Comparison of ENCODE assay signal across 15 cellular contexts in genomic region chr11:89436071-89436470, GRCh38. TPM values are rescaled to one million over a fixed set of nuclear protein-coding genes. Genes with fewer than 3 reads are reported as not detected.
A peak's percentile ranks its signal among the peaks of the same experiment; 100 is the strongest.
DNase-seq lines count a peak whose midpoint lies in the region; ATAC-seq and TF ChIP-seq lines count a peak whose summit lies in the region.
"Had no signal": no experiment of that assay in that cellular context is flagged by ENCODE, and none has a peak within 500 bp of the region (broad histone marks: within the 10 kb centered on the region; RNA-seq: fewer than 3 reads in every experiment).

No MANE protein-coding gene starts in this region.

- no peak overlapping the region for H3K4me3 ChIP-seq in HFF-Myc (replicated peaks; ENCODE audit: low read depth, low read length)
- H3K4me3 ChIP-seq in brain microvascular endothelial cell (ENCODE audit: low read depth, low read length), result no peak overlapping the region
- H3K4me3 ChIP-seq in neuronal stem cell (ENCODE audit: low read length in 2 of 2), result no peak overlapping the region
- H3K4me3 ChIP-seq: BLaER1 treated with 17β-estradiol and CSF1 and Interleukin-3, amounts not matched to agents 10 nM and 100 nM; spleen had no signal

- no peaks in the 10 kb centered on the region for H3K36me3 Mint-ChIP-seq in stimulated activated memory B cell treated with anti-CD40 and anti-IgM and Interleukin-4, amounts not matched to agents 10 μg/mL and 1 μg/mL and 100 μg/mL, for 72 hours

- in situ Hi-C loops in brain microvascular endothelial cell (cut with HindIII; ENCODE audit: low pct_ligation_motif_present, low sequenced_read_pairs), result no loop called here

- no peak overlapping the region for H3K14ac ChIP-seq in neuronal stem cell (ENCODE audit: low read length)

- ATAC-seq in stimulated activated memory B cell treated with anti-CD40 and anti-IgM and Interleukin-4, amounts not matched to agents 10 μg/mL and 1 μg/mL and 100 μg/mL, for 72 hours, result no peak

- no CpG with 5 or more reads among the region's 3 CpGs for WGBS in neuronal stem cell (ENCODE audit: extremely low coverage in 2 of 2, insufficient read length in 2 of 2, insufficient replicate concordance in 1 of 2), 2 donors

- H3K27me3 ChIP-seq in brain microvascular endothelial cell (replicated peaks) (no peaks in the 10 kb centered on the region), neuronal stem cell (ENCODE audit: control insufficient read depth in 3 of 3, insufficient read depth in 3 of 3, low read depth in 1 of 3, low read length in 3 of 3) (no peaks in the 10 kb centered on the region)
- H3K27me3 ChIP-seq: BLaER1 treated with 17β-estradiol and CSF1 and Interleukin-3, amounts not matched to agents 10 nM and 100 nM; spleen had no signal

- no peak overlapping the region for H2BK15ac ChIP-seq in neuronal stem cell (ENCODE audit: low read length)

- H3K23ac ChIP-seq in neuronal stem cell (ENCODE audit: low read depth, low read length, poor library complexity), result no peak overlapping the region

- no peak overlapping the region for H2BK120ac ChIP-seq in neuronal stem cell (ENCODE audit: low read depth, low read length)

- no peak overlapping the region for H3K4me2 ChIP-seq in neuronal stem cell (ENCODE audit: insufficient read depth, low read length, poor library complexity, severe bottlenecking)
- H3K4me2 ChIP-seq: BLaER1 treated with 17β-estradiol and CSF1 and Interleukin-3, amounts not matched to agents 10 nM and 100 nM had no signal

- H3K4ac ChIP-seq in neuronal stem cell (ENCODE audit: low read length), result no peak overlapping the region

- no peak overlapping the region for H2AK5ac ChIP-seq in neuronal stem cell (ENCODE audit: low read depth, low read length)

- H3K9ac ChIP-seq in neuronal stem cell (ENCODE audit: low read depth, low read length, poor library complexity), result no peak overlapping the region
- H3K9ac ChIP-seq: BLaER1 treated with 17β-estradiol and CSF1 and Interleukin-3, amounts not matched to agents 10 nM and 100 nM had no signal

- no peak overlapping the region for H4K8ac ChIP-seq in neuronal stem cell (ENCODE audit: low read depth, low read length)

- H3K18ac ChIP-seq in neuronal stem cell (ENCODE audit: low read length), result no peak overlapping the region

- no peaks in the 10 kb centered on the region for H3K4me1 Mint-ChIP-seq in stimulated activated memory B cell treated with anti-CD40 and anti-IgM and Interleukin-4, amounts not matched to agents 10 μg/mL and 1 μg/mL and 100 μg/mL, for 72 hours

- peak; percentile 0 for DNase-seq in A172 (ENCODE audit: low spot score)
- DNase-seq in HFF-Myc (ENCODE audit: extremely low read depth, low read depth), result peak; percentile 3
- peak; percentile 15 for DNase-seq in brain microvascular endothelial cell
- peak; percentile 43 for DNase-seq in kidney tubule cell (ENCODE audit: low spot score)
- no peak for DNase-seq in NCI-H345 treated with DMSO at 0.1 percent for 48 hours (lab: John Stamatoyannopoulos, UW; ENCODE audit: unreplicated experiment)
- no peak for DNase-seq in NCI-H526 (lab: John Stamatoyannopoulos, UW)
- no peak for DNase-seq in neuronal stem cell (ENCODE audit: low spot score)
- DNase-seq: activated CD8-positive, alpha-beta memory T cell treated with anti-CD3 and anti-CD28 coated beads, Interleukin-2, amount 50 U/mL, for 4 hours; effector memory CD4-positive, alpha-beta T cell; spleen had no signal

- no peaks in the 10 kb centered on the region for H3K27me3 Mint-ChIP-seq in stimulated activated memory B cell treated with anti-CD40 and anti-IgM and Interleukin-4, amounts not matched to agents 10 μg/mL and 1 μg/mL and 100 μg/mL, for 72 hours

- peaks cover 6% of the 10 kb centered on the region for H3K9me3 Mint-ChIP-seq in stimulated activated memory B cell treated with anti-CD40 and anti-IgM and Interleukin-4, amounts not matched to agents 10 μg/mL and 1 μg/mL and 100 μg/mL, for 72 hours

- no peaks in the 10 kb centered on the region for H3K4me1 ChIP-seq in neuronal stem cell (ENCODE audit: control insufficient read depth in 2 of 2, insufficient read depth in 1 of 2, low read depth in 1 of 2, low read length in 2 of 2)
- H3K4me1 ChIP-seq: BLaER1 treated with 17β-estradiol and CSF1 and Interleukin-3, amounts not matched to agents 10 nM and 100 nM; spleen had no signal

- no peak overlapping the region for H2BK12ac ChIP-seq in neuronal stem cell (ENCODE audit: low read length)

- TF ChIP-seq CTCF in HFF-Myc (IDR thresholded peaks at IDR 0.05; ENCODE audit: low read depth, low read length, missing control alignments) (no peak), brain microvascular endothelial cell (IDR thresholded peaks at IDR 0.05; ENCODE audit: low read depth, low read length, missing control alignments) (no peak)

- H3K27ac ChIP-seq in brain microvascular endothelial cell, result no peak overlapping the region
- no peak overlapping the region for H3K27ac ChIP-seq in neuronal stem cell (replicated peaks; ENCODE audit: low read length)
- H3K27ac ChIP-seq: BLaER1 treated with 17β-estradiol and CSF1 and Interleukin-3, amounts not matched to agents 10 nM and 100 nM; RWPE1; spleen had no signal

- H3K27ac Mint-ChIP-seq in stimulated activated memory B cell treated with anti-CD40 and anti-IgM and Interleukin-4, amounts not matched to agents 10 μg/mL and 1 μg/mL and 100 μg/mL, for 72 hours, result no peak overlapping the region

- H3K36me3 ChIP-seq in brain microvascular endothelial cell (replicated peaks), result no peaks in the 10 kb centered on the region
- peaks cover 0 to 18% of the 10 kb centered on the region in 2 donors for H3K36me3 ChIP-seq in neuronal stem cell (replicated peaks in 1 of 2; ENCODE audit: control insufficient read depth in 2 of 2, insufficient read depth in 2 of 2, low read length in 2 of 2)
- H3K36me3 ChIP-seq: BLaER1 treated with 17β-estradiol and CSF1 and Interleukin-3, amounts not matched to agents 10 nM and 100 nM; spleen had no signal

- no peak overlapping the region for H4K91ac ChIP-seq in neuronal stem cell (ENCODE audit: low read depth, low read length, poor library complexity)

- H2AFZ ChIP-seq in neuronal stem cell (ENCODE audit: low read length), result no peak overlapping the region

- H3K9me3 ChIP-seq in neuronal stem cell (replicated peaks in 1 of 2; ENCODE audit: control insufficient read depth in 2 of 2, insufficient read depth in 1 of 2, low read depth in 1 of 2, low read length in 2 of 2), result no peaks in the 10 kb centered on the region
- H3K9me3 ChIP-seq: BLaER1 treated with 17β-estradiol and CSF1 and Interleukin-3, amounts not matched to agents 10 nM and 100 nM; spleen had no signal

- H2BK5ac ChIP-seq in neuronal stem cell (ENCODE audit: low read length), result no peak overlapping the region

- H3K79me1 ChIP-seq in neuronal stem cell (ENCODE audit: low read depth, low read length), result no peaks in the 10 kb centered on the region

- no peak overlapping the region for H3K4me3 Mint-ChIP-seq in stimulated activated memory B cell treated with anti-CD40 and anti-IgM and Interleukin-4, amounts not matched to agents 10 μg/mL and 1 μg/mL and 100 μg/mL, for 72 hours

RNA-seq across cellular contexts. Expression of gene NOX4, which starts 55.1 kb away (rescaled TPM):
- not detected in 2 replicates for total RNA-seq in A172 (2014; rRNA removed; shearing (Covaris generic))
- 1.5 TPM for polyA plus RNA-seq in neuronal stem cell (2013, experiment 1 of 2)
- polyA plus RNA-seq in neuronal stem cell (2013, experiment 2 of 2), result 2.0 TPM
- total RNA-seq: G401, myocyte had no signal

Comparison
In these comparisons a context has a peak if more than half of its experiments do, and no peak if none do; other contexts are left out.
1. DNase-seq: peak in A172 (single experiment), HFF-Myc (single experiment), brain microvascular endothelial cell (single experiment) and kidney tubule cell (single experiment); none in NCI-H345 treated with DMSO at 0.1 percent for 48 hours (single experiment), NCI-H526 (0 of 2) and neuronal stem cell (single experiment).